In genomic region chr12:69480698-69481097, GRCh38 we compare ENCODE assay signal across 5 cellular contexts.
"Had no signal": no experiment of that assay in that cellular context is flagged by ENCODE, and none has a peak within 500 bp of the region (broad histone marks: within the 10 kb centered on the region; RNA-seq: fewer than 3 reads in every experiment).

No MANE protein-coding gene starts in this region.

- H3K27me3 Mint-ChIP-seq: IgD-negative memory B cell had no signal

- H3K9me3 Mint-ChIP-seq: IgD-negative memory B cell had no signal

- H3K27ac ChIP-seq: HL-60 had no signal

- FAIRE-seq: HTR-8/SVneo had no signal

- DNase-seq: IMR-90, KBM-7 had no signal

- H3K27ac Mint-ChIP-seq: IgD-negative memory B cell had no signal
